Comparison of ENCODE assay signal across 6 cellular contexts in the genomic region with DNA sequence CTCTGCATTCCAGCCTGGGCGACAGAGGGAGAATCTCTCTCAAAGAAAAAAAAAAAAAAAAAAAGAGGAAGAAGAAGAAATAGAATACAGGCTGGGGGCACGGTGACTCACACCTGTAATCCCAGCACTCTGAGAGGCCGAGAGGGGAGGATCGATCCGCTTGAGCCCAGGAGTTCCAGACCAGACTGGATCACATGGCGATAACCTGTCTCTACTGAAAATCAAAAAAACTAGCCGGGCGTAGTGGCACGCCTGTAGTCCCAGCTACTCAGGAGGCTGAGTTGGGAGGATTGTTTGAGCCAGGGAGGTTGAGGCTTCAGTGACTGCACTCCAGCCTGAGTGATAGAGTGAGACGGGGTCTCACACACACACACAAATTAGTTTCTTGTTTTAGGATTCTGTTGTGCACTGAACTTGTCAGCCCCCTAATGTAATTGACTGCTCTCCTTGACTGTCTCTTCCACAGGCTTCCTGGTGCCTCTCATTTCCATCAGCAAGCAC. TPM values are rescaled to one million over a fixed set of nuclear protein-coding genes. Genes with fewer than 3 reads are reported as not detected.
DNase-seq lines count a peak whose midpoint lies in the region; ATAC-seq, FAIRE-seq and TF ChIP-seq lines count a peak whose summit lies in the region.

No MANE protein-coding gene starts in this region.

- no peak for TF ChIP-seq CTCF in K562 (IDR thresholded peaks at IDR 0.05 in 2 of 3, conservative IDR thresholded peaks at IDR 0.05 in 1 of 3; ENCODE audit: insufficient read depth in 2 of 3, low read depth in 1 of 3, low read length in 3 of 3)
- TF ChIP-seq CTCF in natural killer cell (IDR thresholded peaks at IDR 0.05) = no peak

- H3K4me2 ChIP-seq in K562 (ENCODE audit: insufficient read depth, low read length) = peak overlapping the region; percentile 88

- peak overlapping the region; percentile 98 for H3K27ac ChIP-seq in K562 (ENCODE audit: extremely low read depth, low read depth, low read length)

- peaks cover 47% of the 10 kb centered on the region for H3K4me1 Mint-ChIP-seq in activated naive CD4-positive, alpha-beta T cell treated with anti-CD3 and anti-CD28 coated beads for 36 hours (ENCODE audit: low read depth)
- H3K4me1 Mint-ChIP-seq in natural killer cell = peaks cover 61 to 65% of the 10 kb centered on the region in 2 donors

- peak overlapping the region; percentile 84 for H2AFZ ChIP-seq in K562 (ENCODE audit: low read depth, low read length)

- H3K9me3 ChIP-seq in K562 (replicated peaks; ENCODE audit: control insufficient read depth, insufficient read depth, low read depth, low read length) = no peaks in the 10 kb centered on the region

- POLR2A ChIA-PET in K562 (lab: Yijun Ruan, JAX) = interaction anchor here (0.6 to 1.9 kb wide), 10 partner anchors 9 to 149 kb away, joined by 3 to 18 read pairs (median 5); a partner anchor contains a TSS

- H3K4me3 ChIP-seq in K562 = peak overlapping the region; percentile 59

- no peaks in the 10 kb centered on the region; the same call in 1 of the 2 replicates for H4K20me1 ChIP-seq in K562 (replicated peaks; ENCODE audit: control insufficient read depth, insufficient read depth, low read length)

- intact Hi-C loops in activated naive CD4-positive, alpha-beta T cell treated with anti-CD3 and anti-CD28 coated beads for 36 hours (cut with micrococcal nuclease) = loop anchor here (1.0 to 2.0 kb wide), 5 partner anchors 45 to 185 kb away; no protein-coding TSS in a partner anchor
- intact Hi-C loops in K562 (cut with micrococcal nuclease) (loop anchor here (1.0 to 2.0 kb wide), 3 partner anchors 27 to 187 kb away; a partner anchor contains a TSS), natural killer cell (cut with micrococcal nuclease) (loop anchor here (1.0 to 10.0 kb wide), 5 partner anchors 56 to 449 kb away; a partner anchor contains a TSS)

- H3K79me2 ChIP-seq in K562 (ENCODE audit: control insufficient read depth, insufficient read depth, low read length) = peaks cover 10% of the 10 kb centered on the region; the same call in 2 of the 3 replicates

- H3K27ac Mint-ChIP-seq in activated naive CD4-positive, alpha-beta T cell treated with anti-CD3 and anti-CD28 coated beads for 36 hours = peak overlapping the region; percentile 100
- H3K27ac Mint-ChIP-seq in natural killer cell = peak overlapping the region; percentile 100

- WGBS in K562 (ENCODE audit: insufficient coverage, low coverage, missing lambda C conversion rate) = 33% methylated on average over 4 of the region's 10 CpGs

- H3K36me3 Mint-ChIP-seq in activated naive CD4-positive, alpha-beta T cell treated with anti-CD3 and anti-CD28 coated beads for 36 hours (ENCODE audit: low read depth) = peaks cover 22% of the 10 kb centered on the region
- H3K36me3 Mint-ChIP-seq in natural killer cell = no peaks in the 10 kb centered on the region

- H3K9me3 Mint-ChIP-seq in activated naive CD4-positive, alpha-beta T cell treated with anti-CD3 and anti-CD28 coated beads for 36 hours = no peaks in the 10 kb centered on the region
- H3K9me3 Mint-ChIP-seq in natural killer cell = no peaks in the 10 kb centered on the region

- TF ChIP-seq POLR2A in K562 (conservative IDR thresholded peaks at IDR 0.05) = no peak

- in situ Hi-C loops in K562 (cut with MboI) = loop anchor here (5.0 to 10.0 kb wide), 2 partner anchors 54 to 191 kb away; a partner anchor contains a TSS

- H3K9me1 ChIP-seq in K562 (ENCODE audit: control insufficient read depth, insufficient read depth, low read length) = no peaks in the 10 kb centered on the region

- ATAC-seq in K562 (peak; percentile 0; the same call in 1 of the 3 replicates), natural killer cell (no peak), GM19395 (IDR thresholded peaks at IDR 0.05; ENCODE audit: unreplicated experiment) (no peak)

- TF ChIP-seq EP300 in K562 (IDR thresholded peaks at IDR 0.05; ENCODE audit: low read length) = no peak

- FAIRE-seq in K562 (lab: Jason Lieb, UNC) = peak; percentile 59

- no peaks in the 10 kb centered on the region for H3K27me3 Mint-ChIP-seq in activated naive CD4-positive, alpha-beta T cell treated with anti-CD3 and anti-CD28 coated beads for 36 hours (ENCODE audit: low read depth)
- H3K27me3 Mint-ChIP-seq in natural killer cell (ENCODE audit: low read depth in 2 of 2) = no peaks in the 10 kb centered on the region

- no peak for TF ChIP-seq RAD21 in K562 (CRISPR knock-in tag; conservative IDR thresholded peaks at IDR 0.05 in 1 of 2, IDR thresholded peaks at IDR 0.05 in 1 of 2)

- H3K4me3 Mint-ChIP-seq in activated naive CD4-positive, alpha-beta T cell treated with anti-CD3 and anti-CD28 coated beads for 36 hours = peak overlapping the region; percentile 97
- H3K4me3 Mint-ChIP-seq in natural killer cell = peak overlapping the region; percentile 98

- CTCF ChIA-PET in activated naive CD4-positive, alpha-beta T cell treated with anti-CD3 and anti-CD28 coated beads for 36 hours (lab: Charles Lee) = interaction anchor here (0.7 to 9.5 kb wide), 27 partner anchors 8 to 368 kb away, joined by 3 to 310 read pairs (median 9); a partner anchor contains a TSS
- CTCF ChIA-PET in K562 (lab: Yijun Ruan, JAX; ENCODE audit: low intra/inter-chr PET ratio) = interaction anchor here (1.4 to 3.0 kb wide), 2 partner anchors 53 to 65 kb away, joined by 5 to 41 read pairs; a partner anchor contains a TSS

- H3K4me1 ChIP-seq in K562 (replicated peaks in 1 of 2; ENCODE audit: control insufficient read depth in 2 of 2, insufficient read depth in 2 of 2, low read length in 2 of 2) = peaks cover 13 to 15% of the 10 kb centered on the region in 2 experiments; a peak in 4 of 5 replicates

- no peaks in the 10 kb centered on the region for H3K27me3 ChIP-seq in K562 (ENCODE audit: control insufficient read depth in 2 of 2, insufficient read depth in 2 of 2, low read length in 2 of 2)

- H3K36me3 ChIP-seq in K562 (ENCODE audit: control insufficient read depth, insufficient read depth, low read length) = peaks cover 28% of the 10 kb centered on the region

- no peak for DNase-seq in activated naive CD4-positive, alpha-beta T cell treated with anti-CD3 and anti-CD28 coated beads for 36 hours
- no peak for DNase-seq in activated naive CD4-positive, alpha-beta T cell treated with Interleukin-2 at 50 U/mL for 16 hours
- peak in 1 of 4 experiments; percentile 48 for DNase-seq in K562 (ENCODE audit: extremely low read depth in 1 of 4, low spot score in 3 of 4)
- no peak for DNase-seq in natural killer cell
- no peak for DNase-seq in stimulated activated CD4-positive, alpha-beta T cell treated with anti-CD3 and anti-CD28 coated beads, Interleukin-4, amount 100 ng/mL, for 1 hour

- BruUV-seq in K562 (replicated peaks; lab: Mats Ljungman, UMichigan) = no TSS peak

- H3K9ac ChIP-seq in K562 (ENCODE audit: insufficient read depth in 1 of 2, low read depth in 2 of 2, low read length in 2 of 2) = peak overlapping the region; percentile 77 to 95

RNA-seq across cellular contexts. Expression of a gene that starts 1.0 kb away (rescaled TPM):
- total RNA-seq in activated naive CD4-positive, alpha-beta T cell treated with anti-CD3 and anti-CD28 coated beads for 36 hours = 100 to 1,000 TPM; 117 to 128 TPM
- 21.0 and 30.8 TPM in 2 replicates for total RNA-seq in K562 (2011; cell fraction: chromatin; rRNA removed; ENCODE audit: low replicate concordance)
- 23.3 and 23.8 TPM in 2 replicates for total RNA-seq in K562 (2011; cell fraction: nucleolus; rRNA removed)
- total RNA-seq in K562 (2011; cell fraction: nucleoplasm; rRNA removed) = 18.8 and 21.9 TPM in 2 replicates
- total RNA-seq in K562 (2014; rRNA removed) (13.8 and 19.3 TPM in 2 replicates), K562 (2014; rRNA removed; fragmentation: Illumina TruSeq; extraction: Trizol) (20.2 and 21.5 TPM in 2 replicates), K562 (2015; rRNA removed; fragmentation: Illumina TruSeq; extraction: Trizol) (18.6 and 19.0 TPM in 2 replicates), K562 (2021) (20.9 and 24.1 TPM in 2 replicates), natural killer cell (100 to 1,000 TPM; 158 to 269 (median 176) TPM)
- polyA plus RNA-seq in K562 (2011; rRNA removed) (15.6 and 18.5 TPM in 2 replicates), K562 (2014; fragmentation: Illumina TruSeq; extraction: Trizol) (31.5 and 33.8 TPM in 2 replicates), K562 (2014; fragmentation: Nextera tagmentation; extraction: Ambion mirVana) (10 to 100 TPM in 1 of 2 experiments, 1 to 10 TPM in 1; 9.7 to 11.3 TPM), K562 (2014; rRNA removed) (12.0 and 14.9 TPM in 2 replicates)
- polyA plus RNA-seq in K562 (2011; cell fraction: cytosol; rRNA removed) = 13.3 and 15.7 TPM in 2 replicates
- polyA plus RNA-seq in K562 (2011; cell fraction: nucleus; rRNA removed) = 29.9 and 31.3 TPM in 2 replicates
- 21.8 and 23.9 TPM in 2 replicates for polyA plus RNA-seq in K562 (2012)
- polyA minus RNA-seq in K562 (2011; rRNA and poly(A)+ RNA removed) = 8.1 and 9.1 TPM in 2 replicates
- 5.2 and 5.6 TPM in 2 replicates for polyA minus RNA-seq in K562 (2011; cell fraction: cytosol; rRNA and poly(A)+ RNA removed)
- 11.3 and 14.3 TPM in 2 replicates for polyA minus RNA-seq in K562 (2011; cell fraction: nucleus; rRNA and poly(A)+ RNA removed)

RNA-seq across cellular contexts. Expression of a gene that starts 10.7 kb away (rescaled TPM):
- 10 to 100 TPM; 60.5 to 63.7 TPM for total RNA-seq in activated naive CD4-positive, alpha-beta T cell treated with anti-CD3 and anti-CD28 coated beads for 36 hours
- total RNA-seq in K562 (2011; cell fraction: chromatin; rRNA removed; ENCODE audit: low replicate concordance) = 55.4 and 58.6 TPM in 2 replicates
- 42.4 and 43.9 TPM in 2 replicates for total RNA-seq in K562 (2011; cell fraction: nucleolus; rRNA removed)
- total RNA-seq in K562 (2011; cell fraction: nucleoplasm; rRNA removed) = 34.0 and 44.4 TPM in 2 replicates
- 37.9 and 40.0 TPM in 2 replicates for total RNA-seq in K562 (2014; rRNA removed)
- total RNA-seq in K562 (2014; rRNA removed; fragmentation: Illumina TruSeq; extraction: Trizol) = 35.9 and 38.7 TPM in 2 replicates
- 29.0 and 30.5 TPM in 2 replicates for total RNA-seq in K562 (2015; rRNA removed; fragmentation: Illumina TruSeq; extraction: Trizol)
- 32.6 and 35.2 TPM in 2 replicates for total RNA-seq in K562 (2021)
- polyA plus RNA-seq in K562 (2011; rRNA removed) = 36.3 and 44.1 TPM in 2 replicates
- 24.1 and 39.4 TPM in 2 replicates for polyA plus RNA-seq in K562 (2011; cell fraction: cytosol; rRNA removed)
- 124 and 126 TPM in 2 replicates for polyA plus RNA-seq in K562 (2011; cell fraction: nucleus; rRNA removed)
- 44.7 and 62.7 TPM in 2 replicates for polyA plus RNA-seq in K562 (2012)
- polyA plus RNA-seq in K562 (2014; fragmentation: Illumina TruSeq; extraction: Trizol) = 38.8 and 40.5 TPM in 2 replicates
- polyA plus RNA-seq in K562 (2014; fragmentation: Nextera tagmentation; extraction: Ambion mirVana) = 10 to 100 TPM; 40.0 to 67.4 TPM
- polyA plus RNA-seq in K562 (2014; rRNA removed) = 26.4 and 28.4 TPM in 2 replicates
- 28.0 and 29.2 TPM in 2 replicates for polyA minus RNA-seq in K562 (2011; rRNA and poly(A)+ RNA removed)
- polyA minus RNA-seq in K562 (2011; cell fraction: cytosol; rRNA and poly(A)+ RNA removed) = 17.1 and 18.0 TPM in 2 replicates
- 26.5 and 46.5 TPM in 2 replicates for polyA minus RNA-seq in K562 (2011; cell fraction: nucleus; rRNA and poly(A)+ RNA removed)
- total RNA-seq in natural killer cell = 10 to 100 TPM; 46.5 to 63.3 (median 53.3) TPM

RNA-seq across cellular contexts. Expression of a gene that starts 11.2 kb away (rescaled TPM):
- 100 to 1,000 TPM; 172 to 196 TPM for total RNA-seq in activated naive CD4-positive, alpha-beta T cell treated with anti-CD3 and anti-CD28 coated beads for 36 hours
- 34.2 and 38.9 TPM in 2 replicates for total RNA-seq in K562 (2011; cell fraction: chromatin; rRNA removed; ENCODE audit: low replicate concordance)
- 33.3 and 34.2 TPM in 2 replicates for total RNA-seq in K562 (2011; cell fraction: nucleolus; rRNA removed)
- 51.0 and 88.3 TPM in 2 replicates for total RNA-seq in K562 (2011; cell fraction: nucleoplasm; rRNA removed)
- total RNA-seq in K562 (2014; rRNA removed) (219 and 275 TPM in 2 replicates), K562 (2014; rRNA removed; fragmentation: Illumina TruSeq; extraction: Trizol) (260 and 291 TPM in 2 replicates), K562 (2015; rRNA removed; fragmentation: Illumina TruSeq; extraction: Trizol) (235 and 243 TPM in 2 replicates), K562 (2021) (139 and 142 TPM in 2 replicates), natural killer cell (100 to 1,000 TPM in 1 of 3 donors, 10 to 100 TPM in 2; 93.6 to 109 (median 95.9) TPM)
- polyA plus RNA-seq in K562 (2011; rRNA removed) (218 and 229 TPM in 2 replicates), K562 (2014; fragmentation: Illumina TruSeq; extraction: Trizol) (225 and 233 TPM in 2 replicates), K562 (2014; fragmentation: Nextera tagmentation; extraction: Ambion mirVana) (100 to 1,000 TPM; 628 to 691 TPM), K562 (2014; rRNA removed) (328 and 342 TPM in 2 replicates)
- polyA plus RNA-seq in K562 (2011; cell fraction: cytosol; rRNA removed) = 163 and 225 TPM in 2 replicates
- 74.2 and 117 TPM in 2 replicates for polyA plus RNA-seq in K562 (2011; cell fraction: nucleus; rRNA removed)
- 143 and 265 TPM in 2 replicates for polyA plus RNA-seq in K562 (2012)
- 115 and 124 TPM in 2 replicates for polyA minus RNA-seq in K562 (2011; rRNA and poly(A)+ RNA removed)
- 27.9 and 42.0 TPM in 2 replicates for polyA minus RNA-seq in K562 (2011; cell fraction: cytosol; rRNA and poly(A)+ RNA removed)
- 14.8 and 24.7 TPM in 2 replicates for polyA minus RNA-seq in K562 (2011; cell fraction: nucleus; rRNA and poly(A)+ RNA removed)

RNA-seq across cellular contexts. Expression of a gene that starts 19.6 kb away (rescaled TPM):
- 10 to 100 TPM; 13.5 to 13.8 TPM for total RNA-seq in activated naive CD4-positive, alpha-beta T cell treated with anti-CD3 and anti-CD28 coated beads for 36 hours
- 12.3 and 30.0 TPM in 2 replicates for total RNA-seq in K562 (2011; cell fraction: chromatin; rRNA removed; ENCODE audit: low replicate concordance)
- total RNA-seq in K562 (2011; cell fraction: nucleolus; rRNA removed) = 15.0 and 17.6 TPM in 2 replicates
- 9.9 and 10.5 TPM in 2 replicates for total RNA-seq in K562 (2011; cell fraction: nucleoplasm; rRNA removed)
- total RNA-seq in K562 (2014; rRNA removed) (1.0 and 1.7 TPM in 2 replicates), K562 (2014; rRNA removed; fragmentation: Illumina TruSeq; extraction: Trizol) (0.19 and 0.29 TPM in 2 replicates), K562 (2015; rRNA removed; fragmentation: Illumina TruSeq; extraction: Trizol) (0.40 and 0.45 TPM in 2 replicates), K562 (2021) (0.63 and 2.4 TPM in 2 replicates), natural killer cell (1 to 10 TPM; 1.7 to 4.9 (median 4.7) TPM)
- polyA plus RNA-seq in K562 (2011; rRNA removed) (1.0 and 2.1 TPM in 2 replicates), K562 (2014; fragmentation: Illumina TruSeq; extraction: Trizol) (0.83 and 0.88 TPM in 2 replicates), K562 (2014; fragmentation: Nextera tagmentation; extraction: Ambion mirVana) (under 1 TPM; 0.13 to 0.20 TPM), K562 (2014; rRNA removed) (0.76 and 4.4 TPM in 2 replicates)
- 1.5 and 2.1 TPM in 2 replicates for polyA plus RNA-seq in K562 (2011; cell fraction: cytosol; rRNA removed)
- 18.7 and 21.7 TPM in 2 replicates for polyA plus RNA-seq in K562 (2011; cell fraction: nucleus; rRNA removed)
- 0.61 and 1.5 TPM in 2 replicates for polyA plus RNA-seq in K562 (2012)
- polyA minus RNA-seq in K562 (2011; rRNA and poly(A)+ RNA removed) = 0.28 and 0.66 TPM in 2 replicates
- polyA minus RNA-seq in K562 (2011; cell fraction: cytosol; rRNA and poly(A)+ RNA removed) = not detected in 2 replicates
- 3.5 and 3.7 TPM in 2 replicates for polyA minus RNA-seq in K562 (2011; cell fraction: nucleus; rRNA and poly(A)+ RNA removed)

RNA-seq across cellular contexts. Expression of a gene that starts 27.5 kb away (rescaled TPM):
- 10 to 100 TPM; 10.2 to 13.6 TPM for total RNA-seq in activated naive CD4-positive, alpha-beta T cell treated with anti-CD3 and anti-CD28 coated beads for 36 hours
- total RNA-seq in K562 (2011; cell fraction: chromatin; rRNA removed; ENCODE audit: low replicate concordance) = 3.0 and 11.2 TPM in 2 replicates
- 8.7 and 9.2 TPM in 2 replicates for total RNA-seq in K562 (2011; cell fraction: nucleolus; rRNA removed)
- total RNA-seq in K562 (2011; cell fraction: nucleoplasm; rRNA removed) = 3.9 and 5.9 TPM in 2 replicates
- total RNA-seq in K562 (2014; rRNA removed) (2.7 and 6.8 TPM in 2 replicates), K562 (2014; rRNA removed; fragmentation: Illumina TruSeq; extraction: Trizol) (8.9 and 11.0 TPM in 2 replicates), K562 (2015; rRNA removed; fragmentation: Illumina TruSeq; extraction: Trizol) (7.8 and 8.5 TPM in 2 replicates), K562 (2021) (10.5 and 11.0 TPM in 2 replicates), natural killer cell (1 to 10 TPM; 4.0 to 6.1 (median 5.5) TPM)
- polyA plus RNA-seq in K562 (2011; rRNA removed) (11.6 and 12.6 TPM in 2 replicates), K562 (2014; fragmentation: Illumina TruSeq; extraction: Trizol) (9.1 and 10.1 TPM in 2 replicates), K562 (2014; fragmentation: Nextera tagmentation; extraction: Ambion mirVana) (10 to 100 TPM; 27.2 to 29.6 TPM), K562 (2014; rRNA removed) (11.9 and 15.3 TPM in 2 replicates)
- 9.7 and 12.9 TPM in 2 replicates for polyA plus RNA-seq in K562 (2011; cell fraction: cytosol; rRNA removed)
- 12.8 and 15.2 TPM in 2 replicates for polyA plus RNA-seq in K562 (2011; cell fraction: nucleus; rRNA removed)
- 9.3 and 11.2 TPM in 2 replicates for polyA plus RNA-seq in K562 (2012)
- polyA minus RNA-seq in K562 (2011; rRNA and poly(A)+ RNA removed) = 1.8 and 4.2 TPM in 2 replicates
- 1.7 and 3.4 TPM in 2 replicates for polyA minus RNA-seq in K562 (2011; cell fraction: cytosol; rRNA and poly(A)+ RNA removed)
- polyA minus RNA-seq in K562 (2011; cell fraction: nucleus; rRNA and poly(A)+ RNA removed) = 5.8 and 6.0 TPM in 2 replicates
